8 cellular contexts compared by ENCODE assay signal in genomic region chr1:225461533-225462428, GRCh38. TPM values are rescaled to one million over a fixed set of nuclear protein-coding genes. Genes with fewer than 3 reads are reported as not detected.
A peak's percentile ranks its signal among the peaks of the same experiment; 100 is the strongest.
DNase-seq lines count a peak whose midpoint lies in the region; ATAC-seq and TF ChIP-seq lines count a peak whose summit lies in the region.
"Had no signal": no experiment of that assay in that cellular context is flagged by ENCODE, and none has a peak within 500 bp of the region (broad histone marks: within the 10 kb centered on the region; RNA-seq: fewer than 3 reads in every experiment).

No MANE protein-coding gene starts in this region.

- H3K9me3 Mint-ChIP-seq in CD4-positive, alpha-beta memory T cell, result no peaks in the 10 kb centered on the region
- peaks cover 0 to 4% (median 0%) of the 10 kb centered on the region in 5 experiments for H3K9me3 Mint-ChIP-seq in brain
- H3K9me3 Mint-ChIP-seq in CD14-positive monocyte, result peaks cover 0 to 2% (median 0%) of the 10 kb centered on the region in 7 donors

- no peaks in the 10 kb centered on the region for H3K79me1 ChIP-seq in neuronal stem cell (ENCODE audit: low read depth, low read length)

- DNase-seq in CD4-positive, alpha-beta memory T cell, result no peak
- DNase-seq in G401 (ENCODE audit: low spot score) (peak; percentile 93), neuronal stem cell (ENCODE audit: low spot score) (no peak), SW 1271 (lab: John Stamatoyannopoulos, UW) (no peak), CD14-positive monocyte (ENCODE audit: low spot score) (no peak)
- DNase-seq: NCI-H526 had no signal

- no peaks in the 10 kb centered on the region for H3K9me3 ChIP-seq in CD4-positive, alpha-beta memory T cell (ENCODE audit: control insufficient read depth in 1 of 2, low read length in 2 of 2)
- H3K9me3 ChIP-seq in neuronal stem cell (replicated peaks in 1 of 2; ENCODE audit: control insufficient read depth in 2 of 2, insufficient read depth in 1 of 2, low read depth in 1 of 2, low read length in 2 of 2), result no peaks in the 10 kb centered on the region

- H2BK120ac ChIP-seq in neuronal stem cell (ENCODE audit: low read depth, low read length), result no peak overlapping the region

- no peak overlapping the region for H2BK12ac ChIP-seq in neuronal stem cell (ENCODE audit: low read length)

- no peak overlapping the region for H3K4me2 ChIP-seq in neuronal stem cell (ENCODE audit: insufficient read depth, low read length, poor library complexity, severe bottlenecking)

- no peaks in the 10 kb centered on the region for H3K36me3 ChIP-seq in CD4-positive, alpha-beta memory T cell (ENCODE audit: insufficient read depth, low read length)
- no peaks in the 10 kb centered on the region for H3K36me3 ChIP-seq in neuronal stem cell (replicated peaks in 1 of 2; ENCODE audit: control insufficient read depth in 2 of 2, insufficient read depth in 2 of 2, low read length in 2 of 2)

- peak overlapping the region; percentile 61 for H3K18ac ChIP-seq in neuronal stem cell (ENCODE audit: low read length)

- WGBS in neuronal stem cell (ENCODE audit: extremely low coverage in 2 of 2, insufficient read length in 2 of 2, insufficient replicate concordance in 1 of 2), 2 donors, result no CpG with 5 or more reads among the region's 19 CpGs

- peaks cover 44% of the 10 kb centered on the region for H3K4me1 ChIP-seq in CD4-positive, alpha-beta memory T cell (ENCODE audit: insufficient read depth, low read length)
- H3K4me1 ChIP-seq in neuronal stem cell (ENCODE audit: control insufficient read depth in 2 of 2, insufficient read depth in 1 of 2, low read depth in 1 of 2, low read length in 2 of 2), result peaks cover 32 to 36% of the 10 kb centered on the region in 2 donors

- no peaks in the 10 kb centered on the region for H3K27me3 ChIP-seq in CD4-positive, alpha-beta memory T cell (ENCODE audit: insufficient read depth, low read length)
- no peaks in the 10 kb centered on the region for H3K27me3 ChIP-seq in neuronal stem cell (ENCODE audit: control insufficient read depth in 3 of 3, insufficient read depth in 3 of 3, low read depth in 1 of 3, low read length in 3 of 3)

- peak overlapping the region in 3 of 7 donors; percentile 3 to 39 (median 17) for H3K27ac Mint-ChIP-seq in CD4-positive, alpha-beta memory T cell
- H3K27ac Mint-ChIP-seq in brain (peak overlapping the region; percentile 71 to 97 (median 94)), CD14-positive monocyte (peak overlapping the region in 2 of 7 donors; percentile 26 to 46)

- in situ Hi-C loops in G401 (cut with HindIII; ENCODE audit: low sequenced_read_pairs), result no loop called here

- H2AK5ac ChIP-seq in neuronal stem cell (ENCODE audit: low read depth, low read length), result peak overlapping the region; percentile 12

- H3K36me3 Mint-ChIP-seq in CD4-positive, alpha-beta memory T cell, result no peaks in the 10 kb centered on the region
- H3K36me3 Mint-ChIP-seq in brain (no peaks in the 10 kb centered on the region), CD14-positive monocyte (peaks cover under 1 to 5% of the 10 kb centered on the region in 2 donors)

- peak overlapping the region; percentile 67 for H2BK5ac ChIP-seq in neuronal stem cell (ENCODE audit: low read length)

- CTCF ChIA-PET in CD4-positive, alpha-beta memory T cell (lab: Charles Lee; ENCODE audit: partially characterized antibody), result interaction anchor here (1.1 to 1.7 kb wide), 5 partner anchors 11 to 421 kb away, joined by 3 to 7 read pairs (median 5); partner anchors contain the start of gene TMEM63A

- peak overlapping the region; percentile 83 for H2BK15ac ChIP-seq in neuronal stem cell (ENCODE audit: low read length)

- H3K14ac ChIP-seq in neuronal stem cell (ENCODE audit: low read length), result no peak overlapping the region

- no peak overlapping the region for H3K4me3 ChIP-seq in CD4-positive, alpha-beta memory T cell (ENCODE audit: low read length in 2 of 2)
- no peak overlapping the region for H3K4me3 ChIP-seq in neuronal stem cell (ENCODE audit: low read length in 2 of 2)

- no peak overlapping the region for H3K23ac ChIP-seq in neuronal stem cell (ENCODE audit: low read depth, low read length, poor library complexity)

- no peak overlapping the region for H2AFZ ChIP-seq in neuronal stem cell (ENCODE audit: low read length)

- no peak for ATAC-seq in HG02623 (IDR thresholded peaks at IDR 0.05; ENCODE audit: unreplicated experiment)

- intact Hi-C loops in CD4-positive, alpha-beta memory T cell (cut with micrococcal nuclease), result no loop called here
- intact Hi-C loops in CD14-positive monocyte (cut with micrococcal nuclease), result no loop called here

- no peaks in the 10 kb centered on the region for H3K27me3 Mint-ChIP-seq in CD4-positive, alpha-beta memory T cell
- H3K27me3 Mint-ChIP-seq in brain (peaks cover 8% of the 10 kb centered on the region), CD14-positive monocyte (ENCODE audit: low read depth in 3 of 3) (peaks cover 0 to 4% (median 0%) of the 10 kb centered on the region in 3 donors)

- H3K9ac ChIP-seq in neuronal stem cell (ENCODE audit: low read depth, low read length, poor library complexity), result peak overlapping the region; percentile 53

- peak overlapping the region in 1 of 8 donors; percentile 0 for H3K4me3 Mint-ChIP-seq in CD4-positive, alpha-beta memory T cell
- H3K4me3 Mint-ChIP-seq in brain (peak overlapping the region in 1 of 5 experiments; percentile 65), CD14-positive monocyte (no peak overlapping the region)

- peaks cover 22 to 59% (median 45%) of the 10 kb centered on the region in 4 donors for H3K4me1 Mint-ChIP-seq in CD4-positive, alpha-beta memory T cell
- H3K4me1 Mint-ChIP-seq in brain (peaks cover 64% of the 10 kb centered on the region), CD14-positive monocyte (peaks cover 48% of the 10 kb centered on the region)

- no peak for TF ChIP-seq CTCF in brain (conservative IDR thresholded peaks at IDR 0.05)
- TF ChIP-seq CTCF in CD14-positive monocyte (IDR thresholded peaks at IDR 0.05), result no peak

- H4K8ac ChIP-seq in neuronal stem cell (ENCODE audit: low read depth, low read length), result no peak overlapping the region

- POLR2A ChIA-PET in CD4-positive, alpha-beta memory T cell (lab: Charles Lee; ENCODE audit: partially characterized antibody), result interaction anchor here (0.6 to 4.2 kb wide), 3 partner anchors 16 to 34 kb away, joined by 4 to 34 read pairs (median 21); partner anchors contain the start of gene LBR

- H3K27ac ChIP-seq in CD4-positive, alpha-beta memory T cell (ENCODE audit: low read depth, low read length), result peak overlapping the region; percentile 8
- no peak overlapping the region for H3K27ac ChIP-seq in neuronal stem cell (replicated peaks; ENCODE audit: low read length)

- no peak overlapping the region for H4K91ac ChIP-seq in neuronal stem cell (ENCODE audit: low read depth, low read length, poor library complexity)

- H3K4ac ChIP-seq in neuronal stem cell (ENCODE audit: low read length), result no peak overlapping the region

RNA-seq across cellular contexts. Expression of gene LBR, which starts 33.9 kb away (rescaled TPM):
- total RNA-seq in CD4-positive, alpha-beta memory T cell, result 100 to 1,000 TPM; 138 to 150 TPM
- polyA plus RNA-seq in CD4-positive, alpha-beta memory T cell, result 100 to 1,000 TPM; 106 to 121 TPM
- 31.6 and 49.1 TPM in 2 replicates for total RNA-seq in G401 (2014; rRNA removed; shearing (Covaris generic))
- 24.4 TPM for polyA plus RNA-seq in brain (ENCODE audit: insufficient read depth, low read depth, low replicate concordance)
- 82.5 TPM for polyA plus RNA-seq in neuronal stem cell (2013, experiment 1 of 2)
- polyA plus RNA-seq in neuronal stem cell (2013, experiment 2 of 2), result 83.8 TPM
- polyA plus RNA-seq in CD14-positive monocyte, result 100 to 1,000 TPM; 100 to 125 TPM
